In genomic region chr22:21438013-21438412, GRCh38 we compare ENCODE assay signal across 8 cellular contexts. TPM values are rescaled to one million over a fixed set of nuclear protein-coding genes. Genes with fewer than 3 reads are reported as not detected.
DNase-seq lines count a peak whose midpoint lies in the region; ATAC-seq, FAIRE-seq and TF ChIP-seq lines count a peak whose summit lies in the region.
"Not testable (repeated sequence)": the region's sequence is repeated elsewhere in the genome, so short reads cannot be mapped to it uniquely, and the experiment has no call there.
"Had no signal": no experiment of that assay in that cellular context is flagged by ENCODE, and none has a peak within 500 bp of the region (broad histone marks: within the 10 kb centered on the region; RNA-seq: fewer than 3 reads in every experiment).

No MANE protein-coding gene starts in this region.

- H3K27ac ChIP-seq in K562 (ENCODE audit: extremely low read depth, low read depth, low read length) = peak overlapping the region; percentile 26; the same call in 1 of the 3 replicates
- H3K27ac ChIP-seq in testis = not testable (repeated sequence)

- in situ Hi-C loops in K562 (cut with MboI) = not testable (repeated sequence)

- FAIRE-seq in K562 (lab: Jason Lieb, UNC) = not testable (repeated sequence)

- not testable (repeated sequence) for H3K27ac Mint-ChIP-seq in Caco-2 (ENCODE audit: unreplicated experiment); activated CD4-positive, alpha-beta T cell treated with anti-CD3 and anti-CD28 coated beads, Interleukin-2, amount 10 ng/mL, durations not matched to agents 24 days and 14 days; natural killer cell

- not testable (repeated sequence) for TF ChIP-seq EP300 in K562 (IDR thresholded peaks at IDR 0.05; ENCODE audit: low read length)

- H3K4me3 Mint-ChIP-seq in Caco-2 (ENCODE audit: unreplicated experiment); activated CD4-positive, alpha-beta T cell treated with anti-CD3 and anti-CD28 coated beads, Interleukin-2, amount 10 ng/mL, durations not matched to agents 24 days and 14 days; natural killer cell: not testable (repeated sequence)

- TF ChIP-seq RAD21 in K562 (CRISPR knock-in tag; conservative IDR thresholded peaks at IDR 0.05 in 1 of 2, IDR thresholded peaks at IDR 0.05 in 1 of 2) = not testable (repeated sequence)

- H3K27me3 ChIP-seq in Caco-2 (replicated peaks; ENCODE audit: control insufficient read depth, insufficient read depth, low read length); K562 (ENCODE audit: control insufficient read depth in 2 of 2, insufficient read depth in 2 of 2, low read length in 2 of 2); testis: not testable (repeated sequence)

- ATAC-seq in K562 = peak; percentile 70
- not testable (repeated sequence) for ATAC-seq in natural killer cell

- not testable (repeated sequence) for H3K4me1 Mint-ChIP-seq in Caco-2 (ENCODE audit: low read depth, unreplicated experiment); activated CD4-positive, alpha-beta T cell treated with anti-CD3 and anti-CD28 coated beads, Interleukin-2, amount 10 ng/mL, durations not matched to agents 24 days and 14 days; natural killer cell

- 33% methylated on average over 4 of the region's 6 CpGs for WGBS in K562 (ENCODE audit: insufficient coverage, low coverage, missing lambda C conversion rate)
- WGBS in testis, 2 donors = 80 to 100% methylated on average over 6 of the region's 6 CpGs

- H3K4me3 ChIP-seq in Caco-2 (ENCODE audit: low read depth, low read length); K562; testis: not testable (repeated sequence)

- H3K36me3 Mint-ChIP-seq in Caco-2 (ENCODE audit: insufficient read depth, unreplicated experiment); activated CD4-positive, alpha-beta T cell treated with anti-CD3 and anti-CD28 coated beads, Interleukin-2, amount 10 ng/mL, durations not matched to agents 24 days and 14 days (ENCODE audit: low read depth); natural killer cell: not testable (repeated sequence)

- H3K4me2 ChIP-seq in K562 (ENCODE audit: insufficient read depth, low read length) = peak overlapping the region; percentile 37; the same call in 1 of the 2 replicates

- H3K4me1 ChIP-seq in Caco-2, testis: not testable (repeated sequence)
- H3K4me1 ChIP-seq in K562 (replicated peaks in 1 of 2; ENCODE audit: control insufficient read depth in 2 of 2, insufficient read depth in 2 of 2, low read length in 2 of 2) = peaks cover 5 to 15% of the 10 kb centered on the region in 2 experiments; a peak in 4 of 5 replicates

- DNase-seq in Caco-2 (peak; percentile 0 to 5), cardiac septum (ENCODE audit: low spot score) (peak; percentile 10), natural killer cell (peak; percentile 9), posterior vena cava (ENCODE audit: low spot score) (peak; percentile 0), testis (peak; percentile 11)
- DNase-seq in activated CD4-positive, alpha-beta T cell treated with anti-CD3 and anti-CD28 coated beads, Interleukin-2, amount 10 ng/mL, durations not matched to agents 24 days and 14 days = peak; percentile 45
- DNase-seq in K562 (ENCODE audit: extremely low read depth in 1 of 4, low spot score in 3 of 4) = not testable (repeated sequence)

- H3K9me1 ChIP-seq in K562 (ENCODE audit: control insufficient read depth, insufficient read depth, low read length) = not testable (repeated sequence)

- not testable (repeated sequence) for H3K9me3 Mint-ChIP-seq in Caco-2 (ENCODE audit: unreplicated experiment); activated CD4-positive, alpha-beta T cell treated with anti-CD3 and anti-CD28 coated beads, Interleukin-2, amount 10 ng/mL, durations not matched to agents 24 days and 14 days; natural killer cell

- H3K9ac ChIP-seq in K562 (ENCODE audit: insufficient read depth in 1 of 2, low read depth in 2 of 2, low read length in 2 of 2) = peak overlapping the region in 1 of 2 experiments; percentile 74; a peak in 2 of 4 replicates

- 0 out of 2 replicates have a peak, but pooled peaks have one; percentile 26 for TF ChIP-seq POLR2A in K562 (conservative IDR thresholded peaks at IDR 0.05)
- not testable (repeated sequence) for TF ChIP-seq POLR2A in testis (IDR thresholded peaks at IDR 0.05)

- H4K20me1 ChIP-seq in K562 (replicated peaks; ENCODE audit: control insufficient read depth, insufficient read depth, low read length) = not testable (repeated sequence)

- peaks cover 12% of the 10 kb centered on the region for H3K79me2 ChIP-seq in K562 (ENCODE audit: control insufficient read depth, insufficient read depth, low read length)

- TF ChIP-seq CTCF in Caco-2 (IDR thresholded peaks at IDR 0.05; ENCODE audit: insufficient read depth in 1 of 2, low read depth in 1 of 2, low read length in 1 of 2, severe bottlenecking in 1 of 2, unreplicated experiment in 1 of 2); K562 (IDR thresholded peaks at IDR 0.05 in 2 of 3, conservative IDR thresholded peaks at IDR 0.05 in 1 of 3; ENCODE audit: insufficient read depth in 2 of 3, low read depth in 1 of 3, low read length in 3 of 3); natural killer cell (IDR thresholded peaks at IDR 0.05); testis (IDR thresholded peaks at IDR 0.05): not testable (repeated sequence)

- CTCF ChIA-PET in Caco-2 (lab: Charles Lee); K562 (lab: Yijun Ruan, JAX; ENCODE audit: low intra/inter-chr PET ratio): not testable (repeated sequence)

- H3K36me3 ChIP-seq in Caco-2 (ENCODE audit: control insufficient read depth, insufficient read depth, low read length); K562 (ENCODE audit: control insufficient read depth, insufficient read depth, low read length); testis (ENCODE audit: low read depth, missing control alignments): not testable (repeated sequence)

- H3K9me3 ChIP-seq in Caco-2; K562 (replicated peaks; ENCODE audit: control insufficient read depth, insufficient read depth, low read depth, low read length); testis: not testable (repeated sequence)

- not testable (repeated sequence) for BruUV-seq in Caco-2 (replicated peaks; lab: Mats Ljungman, UMichigan); K562 (replicated peaks; lab: Mats Ljungman, UMichigan)

- intact Hi-C loops in Caco-2 (cut with micrococcal nuclease; ENCODE audit: unreplicated experiment); activated CD4-positive, alpha-beta T cell treated with anti-CD3 and anti-CD28 coated beads, Interleukin-2, amount 10 ng/mL, durations not matched to agents 24 days and 14 days (cut with micrococcal nuclease); K562 (cut with micrococcal nuclease); cardiac septum (cut with DNase I); natural killer cell (cut with micrococcal nuclease); posterior vena cava (cut with DNase I); testis (cut with DNase I; ENCODE audit: low total_unique reads): not testable (repeated sequence)

- not testable (repeated sequence) for H3K27me3 Mint-ChIP-seq in Caco-2 (ENCODE audit: insufficient read depth, unreplicated experiment); activated CD4-positive, alpha-beta T cell treated with anti-CD3 and anti-CD28 coated beads, Interleukin-2, amount 10 ng/mL, durations not matched to agents 24 days and 14 days; natural killer cell (ENCODE audit: low read depth in 2 of 2)

- not testable (repeated sequence) for H2AFZ ChIP-seq in K562 (ENCODE audit: low read depth, low read length)

- POLR2A ChIA-PET in Caco-2 (lab: Charles Lee); K562 (lab: Yijun Ruan, JAX): not testable (repeated sequence)

RNA-seq across cellular contexts. Expression of gene HIC2, which starts 20.8 kb away (rescaled TPM):
- 45.8 and 48.4 TPM in 2 replicates for total RNA-seq in Caco-2 (2022)
- 5.9 and 6.4 TPM in 2 replicates for total RNA-seq in activated CD4-positive, alpha-beta T cell treated with anti-CD3 and anti-CD28 coated beads, Interleukin-2, amount 10 ng/mL, durations not matched to agents 24 days and 14 days
- total RNA-seq in K562 (2011; cell fraction: chromatin; rRNA removed; ENCODE audit: low replicate concordance) = 56.9 and 123 TPM in 2 replicates
- 77.2 and 88.6 TPM in 2 replicates for total RNA-seq in K562 (2011; cell fraction: nucleolus; rRNA removed)
- total RNA-seq in K562 (2011; cell fraction: nucleoplasm; rRNA removed) = 64.3 and 67.2 TPM in 2 replicates
- 68.3 and 85.5 TPM in 2 replicates for total RNA-seq in K562 (2014; rRNA removed)
- total RNA-seq in K562 (2014; rRNA removed; fragmentation: Illumina TruSeq; extraction: Trizol) = 25.5 and 25.6 TPM in 2 replicates
- 51.0 and 51.9 TPM in 2 replicates for total RNA-seq in K562 (2015; rRNA removed; fragmentation: Illumina TruSeq; extraction: Trizol)
- 104 and 117 TPM in 2 replicates for total RNA-seq in K562 (2021)
- polyA plus RNA-seq in K562 (2011; rRNA removed) = 19.7 and 20.7 TPM in 2 replicates
- 25.5 and 39.2 TPM in 2 replicates for polyA plus RNA-seq in K562 (2011; cell fraction: cytosol; rRNA removed)
- polyA plus RNA-seq in K562 (2011; cell fraction: nucleus; rRNA removed) = 39.9 and 64.1 TPM in 2 replicates
- polyA plus RNA-seq in K562 (2012) = 40.2 and 58.7 TPM in 2 replicates
- polyA plus RNA-seq in K562 (2014; fragmentation: Illumina TruSeq; extraction: Trizol) = 35.5 and 50.6 TPM in 2 replicates
- 1 to 10 TPM; 1.7 to 2.6 TPM for polyA plus RNA-seq in K562 (2014; fragmentation: Nextera tagmentation; extraction: Ambion mirVana)
- 40.8 and 41.4 TPM in 2 replicates for polyA plus RNA-seq in K562 (2014; rRNA removed)
- polyA minus RNA-seq in K562 (2011; rRNA and poly(A)+ RNA removed) = 20.9 and 37.6 TPM in 2 replicates
- polyA minus RNA-seq in K562 (2011; cell fraction: cytosol; rRNA and poly(A)+ RNA removed) = 47.0 and 61.2 TPM in 2 replicates
- polyA minus RNA-seq in K562 (2011; cell fraction: nucleus; rRNA and poly(A)+ RNA removed) = 31.5 and 40.1 TPM in 2 replicates
- 1.9 TPM for total RNA-seq in cardiac septum
- total RNA-seq in natural killer cell = 10 to 100 TPM in 1 of 3 donors, 1 to 10 TPM in 2; 6.3 to 10.2 (median 7.7) TPM
- total RNA-seq in posterior vena cava = 1 to 10 TPM; 3.3 to 3.8 TPM
- 10 to 100 TPM; 24.0 to 24.4 TPM for total RNA-seq in testis
- 11.1 TPM for polyA plus RNA-seq in testis (ENCODE audit: insufficient read depth, low read depth, low replicate concordance)

RNA-seq across cellular contexts. Expression of gene TMEM191C, which starts 29.2 kb away (rescaled TPM):
- total RNA-seq in Caco-2 (2022) (7.5 and 8.5 TPM in 2 replicates), K562 (2014; rRNA removed) (3.4 and 4.6 TPM in 2 replicates), K562 (2014; rRNA removed; fragmentation: Illumina TruSeq; extraction: Trizol) (0.41 and 0.84 TPM in 2 replicates), K562 (2015; rRNA removed; fragmentation: Illumina TruSeq; extraction: Trizol) (1.1 and 1.6 TPM in 2 replicates), K562 (2021) (5.8 and 7.1 TPM in 2 replicates), cardiac septum (1.7 TPM), natural killer cell (1 to 10 TPM; 2.1 to 3.4 (median 3.2) TPM), posterior vena cava (under 1 TPM; 0.51 to 0.81 TPM), testis (10 to 100 TPM; 54.4 to 78.2 TPM)
- total RNA-seq in activated CD4-positive, alpha-beta T cell treated with anti-CD3 and anti-CD28 coated beads, Interleukin-2, amount 10 ng/mL, durations not matched to agents 24 days and 14 days = 0.50 and 0.54 TPM in 2 replicates
- total RNA-seq in K562 (2011; cell fraction: chromatin; rRNA removed; ENCODE audit: low replicate concordance) = 5.4 and 9.0 TPM in 2 replicates
- 9.5 and 10.3 TPM in 2 replicates for total RNA-seq in K562 (2011; cell fraction: nucleolus; rRNA removed)
- 7.1 and 8.9 TPM in 2 replicates for total RNA-seq in K562 (2011; cell fraction: nucleoplasm; rRNA removed)
- polyA plus RNA-seq in K562 (2011; rRNA removed) (2.1 and 3.1 TPM in 2 replicates), K562 (2014; fragmentation: Illumina TruSeq; extraction: Trizol) (0.82 and 1.1 TPM in 2 replicates), K562 (2014; fragmentation: Nextera tagmentation; extraction: Ambion mirVana) (under 1 TPM; 0.15 to 0.28 TPM), K562 (2014; rRNA removed) (4.0 and 6.5 TPM in 2 replicates), testis (ENCODE audit: insufficient read depth, low read depth, low replicate concordance) (35.3 TPM)
- 5.0 and 11.5 TPM in 2 replicates for polyA plus RNA-seq in K562 (2011; cell fraction: cytosol; rRNA removed)
- polyA plus RNA-seq in K562 (2011; cell fraction: nucleus; rRNA removed) = 13.1 and 16.7 TPM in 2 replicates
- 5.2 and 9.2 TPM in 2 replicates for polyA plus RNA-seq in K562 (2012)
- 0.46 and 0.93 TPM in 2 replicates for polyA minus RNA-seq in K562 (2011; rRNA and poly(A)+ RNA removed)
- polyA minus RNA-seq in K562 (2011; cell fraction: cytosol; rRNA and poly(A)+ RNA removed) = 2.4 and 4.9 TPM in 2 replicates
- 2.4 and 3.0 TPM in 2 replicates for polyA minus RNA-seq in K562 (2011; cell fraction: nucleus; rRNA and poly(A)+ RNA removed)

RNA-seq across cellular contexts. Expression of gene RIMBP3B, which starts 54.5 kb away (rescaled TPM):
- total RNA-seq in Caco-2 (2022) = not detected in 2 replicates
- 0.26 TPM in 1 of 2 replicates, not detected in the other for total RNA-seq in activated CD4-positive, alpha-beta T cell treated with anti-CD3 and anti-CD28 coated beads, Interleukin-2, amount 10 ng/mL, durations not matched to agents 24 days and 14 days
- 0.60 TPM in 1 of 2 replicates, not detected in the other for total RNA-seq in K562 (2011; cell fraction: chromatin; rRNA removed; ENCODE audit: low replicate concordance)
- 0.13 and 1.0 TPM in 2 replicates for total RNA-seq in K562 (2011; cell fraction: nucleolus; rRNA removed)
- 0.29 and 0.46 TPM in 2 replicates for total RNA-seq in K562 (2011; cell fraction: nucleoplasm; rRNA removed)
- 0.14 and 0.37 TPM in 2 replicates for total RNA-seq in K562 (2014; rRNA removed)
- 0.18 and 0.19 TPM in 2 replicates for total RNA-seq in K562 (2014; rRNA removed; fragmentation: Illumina TruSeq; extraction: Trizol)
- total RNA-seq in K562 (2015; rRNA removed; fragmentation: Illumina TruSeq; extraction: Trizol) = 0.23 and 0.29 TPM in 2 replicates
- 0.55 and 0.78 TPM in 2 replicates for total RNA-seq in K562 (2021)
- 0.03 and 0.16 TPM in 2 replicates for polyA plus RNA-seq in K562 (2011; rRNA removed)
- 0.06 and 0.13 TPM in 2 replicates for polyA plus RNA-seq in K562 (2011; cell fraction: cytosol; rRNA removed)
- 0.08 and 0.18 TPM in 2 replicates for polyA plus RNA-seq in K562 (2011; cell fraction: nucleus; rRNA removed)
- 0.43 and 1.1 TPM in 2 replicates for polyA plus RNA-seq in K562 (2012)
- 0.14 and 0.24 TPM in 2 replicates for polyA plus RNA-seq in K562 (2014; fragmentation: Illumina TruSeq; extraction: Trizol)
- polyA plus RNA-seq in K562 (2014; fragmentation: Nextera tagmentation; extraction: Ambion mirVana) = under 1 TPM in 1 of 2 experiments, not detected in 1; 0.01 TPM
- polyA plus RNA-seq in K562 (2014; rRNA removed) = 0.08 and 0.18 TPM in 2 replicates
- 0.32 and 0.36 TPM in 2 replicates for polyA minus RNA-seq in K562 (2011; rRNA and poly(A)+ RNA removed)
- 0.29 TPM in 1 of 2 replicates, not detected in the other for polyA minus RNA-seq in K562 (2011; cell fraction: cytosol; rRNA and poly(A)+ RNA removed)
- 0.13 and 0.44 TPM in 2 replicates for polyA minus RNA-seq in K562 (2011; cell fraction: nucleus; rRNA and poly(A)+ RNA removed)
- 0.08 TPM for total RNA-seq in cardiac septum
- under 1 TPM in 2 of 3 donors, not detected in 1; 0.14 to 0.70 TPM for total RNA-seq in natural killer cell
- under 1 TPM; 0.19 to 0.42 TPM for total RNA-seq in posterior vena cava
- total RNA-seq in testis = 10 to 100 TPM; 12.1 to 16.9 TPM
- polyA plus RNA-seq in testis (ENCODE audit: insufficient read depth, low read depth, low replicate concordance) = 32.9 TPM
- total RNA-seq: HT-29 had no signal

Comparison
In these comparisons a context has a peak if more than half of its experiments do, and no peak if none do; other contexts are left out.
1. RNA of gene RIMBP3B, which starts 54.5 kb away (total RNA-seq): 12.1 to 16.9 TPM in testis; 0.19 to 0.42 TPM in posterior vena cava, 0.13 to 1.0 TPM in K562, 0.26 TPM in activated CD4-positive, alpha-beta T cell treated with anti-CD3 and anti-CD28 coated beads, Interleukin-2, amount 10 ng/mL, durations not matched to agents 24 days and 14 days, 0.14 to 0.70 TPM in natural killer cell, 0.08 TPM in cardiac septum (single experiment) and not detected in Caco-2; every median in the first group is over 4 times any median in the second.